24 cellular contexts compared by ENCODE assay signal in genomic region chr15:92800013-92800412, GRCh38.
"Had no signal": no experiment of that assay in that cellular context is flagged by ENCODE, and none has a peak within 500 bp of the region (broad histone marks: within the 10 kb centered on the region; RNA-seq: fewer than 3 reads in every experiment).

No MANE protein-coding gene starts in this region.

- H3K27ac ChIP-seq: cardiac muscle cell, coronary artery, heart left ventricle had no signal

- H3K4me3 ChIP-seq: cardiac muscle cell, coronary artery, heart left ventricle, transverse colon had no signal

- H3K36me3 ChIP-seq: cardiac muscle cell, heart left ventricle, transverse colon had no signal

- H3K27me3 Mint-ChIP-seq: activated naive CD8-positive, alpha-beta T cell; effector memory CD8-positive, alpha-beta T cell had no signal

- H3K27ac Mint-ChIP-seq: activated naive CD8-positive, alpha-beta T cell; activated T-helper 2 cell treated with anti-CD3 and anti-CD28 coated beads, Interferon-gamma antibody, Interleukin-2, Interleukin-4, amounts not matched to agents 10 μg/mL and 5 μg/mL and 100 μg/mL, durations not matched to agents 14 hours and 24 hours and 36 hours; nephron had no signal

- H3K27me3 ChIP-seq: cardiac muscle cell, foreskin keratinocyte, heart left ventricle, transverse colon had no signal

- ATAC-seq: activated T-cell treated with anti-CD3 and anti-CD28 coated beads, Interleukin-2, amount 50 U/mL, for 4 hours; effector memory CD8-positive, alpha-beta T cell; esophagus mucosa; foreskin keratinocyte; heart left ventricle; left colon had no signal

- H3K4me3 Mint-ChIP-seq: activated naive CD8-positive, alpha-beta T cell; activated T-cell treated with anti-CD3 and anti-CD28 coated beads, Interleukin-2, amount 50 U/mL, for 4 hours; effector memory CD8-positive, alpha-beta T cell; immature natural killer cell; nephron had no signal

- H3K9me3 ChIP-seq: transverse colon had no signal

- H3K9me3 Mint-ChIP-seq: activated T-cell treated with anti-CD3 and anti-CD28 coated beads, Interleukin-2, amount 50 U/mL, for 4 hours; activated T-helper 2 cell treated with anti-CD3 and anti-CD28 coated beads, Interferon-gamma antibody, Interleukin-2, Interleukin-4, amounts not matched to agents 10 μg/mL and 5 μg/mL and 100 μg/mL, durations not matched to agents 14 hours and 24 hours and 36 hours; effector memory CD8-positive, alpha-beta T cell; immature natural killer cell had no signal

- H3K36me3 Mint-ChIP-seq: brain had no signal

- DNase-seq: activated CD4-positive, alpha-beta T cell treated with anti-CD3 and anti-CD28 coated beads for 48 hours; activated CD4-positive, alpha-beta T cell treated with anti-CD3 and anti-CD28 coated beads, Interleukin-2, amount 50 U/mL, for 48 hours; activated CD4-positive, CD25-positive, alpha-beta regulatory T cell; activated CD8-positive, alpha-beta memory T cell treated with anti-CD3 and anti-CD28 coated beads for 24 hours; activated T-cell treated with anti-CD3 and anti-CD28 coated beads, Interleukin-2, amount 50 U/mL, for 4 hours; anterior cingulate cortex; effector memory CD8-positive, alpha-beta T cell; foreskin keratinocyte; heart left ventricle; hypothalamus; immature natural killer cell; kidney; left colon; mammary epithelial cell; stimulated activated naive CD4-positive, alpha-beta T cell treated with Interleukin-2 at 50 U/mL for 16 hours; T-helper 1 cell; transverse colon had no signal
